1 cellular context compared by ENCODE assay signal in the genomic region with DNA sequence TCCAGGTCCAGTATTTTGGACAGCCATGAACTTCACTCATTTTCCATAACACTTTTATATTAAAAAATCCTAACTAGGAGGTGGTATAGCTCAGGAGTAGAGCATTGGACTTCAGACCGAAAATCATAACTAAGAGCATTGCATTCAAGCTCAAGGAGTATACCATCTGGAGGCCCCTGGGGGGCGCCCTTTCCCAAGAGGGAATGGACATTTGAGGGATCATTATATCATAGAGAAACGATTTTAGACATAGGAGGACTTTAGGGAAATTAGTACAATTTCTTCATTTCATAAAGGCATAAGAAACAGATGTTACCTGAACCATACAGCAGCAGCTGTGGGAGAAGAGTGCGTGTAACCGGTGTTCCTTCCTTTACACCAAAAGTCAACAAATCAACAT.
TF ChIP-seq lines count a peak whose summit lies in the region.

No MANE protein-coding gene starts in this region.

TF ChIP-seq in HepG2, 621 proteins besides CTCF, POLR2A, EP300 and RAD21 (continued from another document):
- TF ChIP-seq, protein P1, sequence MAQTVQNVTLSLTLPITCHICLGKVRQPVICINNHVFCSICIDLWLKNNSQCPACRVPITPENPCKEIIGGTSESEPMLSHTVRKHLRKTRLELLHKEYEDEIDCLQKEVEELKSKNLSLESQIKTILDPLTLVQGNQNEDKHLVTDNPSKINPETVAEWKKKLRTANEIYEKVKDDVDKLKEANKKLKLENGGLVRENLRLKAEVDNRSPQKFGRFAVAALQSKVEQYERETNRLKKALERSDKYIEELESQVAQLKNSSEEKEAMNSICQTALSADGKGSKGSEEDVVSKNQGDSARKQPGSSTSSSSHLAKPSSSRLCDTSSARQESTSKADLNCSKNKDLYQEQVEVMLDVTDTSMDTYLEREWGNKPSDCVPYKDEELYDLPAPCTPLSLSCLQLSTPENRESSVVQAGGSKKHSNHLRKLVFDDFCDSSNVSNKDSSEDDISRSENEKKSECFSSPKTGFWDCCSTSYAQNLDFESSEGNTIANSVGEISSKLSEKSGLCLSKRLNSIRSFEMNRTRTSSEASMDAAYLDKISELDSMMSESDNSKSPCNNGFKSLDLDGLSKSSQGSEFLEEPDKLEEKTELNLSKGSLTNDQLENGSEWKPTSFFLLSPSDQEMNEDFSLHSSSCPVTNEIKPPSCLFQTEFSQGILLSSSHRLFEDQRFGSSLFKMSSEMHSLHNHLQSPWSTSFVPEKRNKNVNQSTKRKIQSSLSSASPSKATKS (CRISPR knock-in tag; IDR thresholded peaks at IDR 0.05) = no peak
- TF ChIP-seq, protein P2, sequence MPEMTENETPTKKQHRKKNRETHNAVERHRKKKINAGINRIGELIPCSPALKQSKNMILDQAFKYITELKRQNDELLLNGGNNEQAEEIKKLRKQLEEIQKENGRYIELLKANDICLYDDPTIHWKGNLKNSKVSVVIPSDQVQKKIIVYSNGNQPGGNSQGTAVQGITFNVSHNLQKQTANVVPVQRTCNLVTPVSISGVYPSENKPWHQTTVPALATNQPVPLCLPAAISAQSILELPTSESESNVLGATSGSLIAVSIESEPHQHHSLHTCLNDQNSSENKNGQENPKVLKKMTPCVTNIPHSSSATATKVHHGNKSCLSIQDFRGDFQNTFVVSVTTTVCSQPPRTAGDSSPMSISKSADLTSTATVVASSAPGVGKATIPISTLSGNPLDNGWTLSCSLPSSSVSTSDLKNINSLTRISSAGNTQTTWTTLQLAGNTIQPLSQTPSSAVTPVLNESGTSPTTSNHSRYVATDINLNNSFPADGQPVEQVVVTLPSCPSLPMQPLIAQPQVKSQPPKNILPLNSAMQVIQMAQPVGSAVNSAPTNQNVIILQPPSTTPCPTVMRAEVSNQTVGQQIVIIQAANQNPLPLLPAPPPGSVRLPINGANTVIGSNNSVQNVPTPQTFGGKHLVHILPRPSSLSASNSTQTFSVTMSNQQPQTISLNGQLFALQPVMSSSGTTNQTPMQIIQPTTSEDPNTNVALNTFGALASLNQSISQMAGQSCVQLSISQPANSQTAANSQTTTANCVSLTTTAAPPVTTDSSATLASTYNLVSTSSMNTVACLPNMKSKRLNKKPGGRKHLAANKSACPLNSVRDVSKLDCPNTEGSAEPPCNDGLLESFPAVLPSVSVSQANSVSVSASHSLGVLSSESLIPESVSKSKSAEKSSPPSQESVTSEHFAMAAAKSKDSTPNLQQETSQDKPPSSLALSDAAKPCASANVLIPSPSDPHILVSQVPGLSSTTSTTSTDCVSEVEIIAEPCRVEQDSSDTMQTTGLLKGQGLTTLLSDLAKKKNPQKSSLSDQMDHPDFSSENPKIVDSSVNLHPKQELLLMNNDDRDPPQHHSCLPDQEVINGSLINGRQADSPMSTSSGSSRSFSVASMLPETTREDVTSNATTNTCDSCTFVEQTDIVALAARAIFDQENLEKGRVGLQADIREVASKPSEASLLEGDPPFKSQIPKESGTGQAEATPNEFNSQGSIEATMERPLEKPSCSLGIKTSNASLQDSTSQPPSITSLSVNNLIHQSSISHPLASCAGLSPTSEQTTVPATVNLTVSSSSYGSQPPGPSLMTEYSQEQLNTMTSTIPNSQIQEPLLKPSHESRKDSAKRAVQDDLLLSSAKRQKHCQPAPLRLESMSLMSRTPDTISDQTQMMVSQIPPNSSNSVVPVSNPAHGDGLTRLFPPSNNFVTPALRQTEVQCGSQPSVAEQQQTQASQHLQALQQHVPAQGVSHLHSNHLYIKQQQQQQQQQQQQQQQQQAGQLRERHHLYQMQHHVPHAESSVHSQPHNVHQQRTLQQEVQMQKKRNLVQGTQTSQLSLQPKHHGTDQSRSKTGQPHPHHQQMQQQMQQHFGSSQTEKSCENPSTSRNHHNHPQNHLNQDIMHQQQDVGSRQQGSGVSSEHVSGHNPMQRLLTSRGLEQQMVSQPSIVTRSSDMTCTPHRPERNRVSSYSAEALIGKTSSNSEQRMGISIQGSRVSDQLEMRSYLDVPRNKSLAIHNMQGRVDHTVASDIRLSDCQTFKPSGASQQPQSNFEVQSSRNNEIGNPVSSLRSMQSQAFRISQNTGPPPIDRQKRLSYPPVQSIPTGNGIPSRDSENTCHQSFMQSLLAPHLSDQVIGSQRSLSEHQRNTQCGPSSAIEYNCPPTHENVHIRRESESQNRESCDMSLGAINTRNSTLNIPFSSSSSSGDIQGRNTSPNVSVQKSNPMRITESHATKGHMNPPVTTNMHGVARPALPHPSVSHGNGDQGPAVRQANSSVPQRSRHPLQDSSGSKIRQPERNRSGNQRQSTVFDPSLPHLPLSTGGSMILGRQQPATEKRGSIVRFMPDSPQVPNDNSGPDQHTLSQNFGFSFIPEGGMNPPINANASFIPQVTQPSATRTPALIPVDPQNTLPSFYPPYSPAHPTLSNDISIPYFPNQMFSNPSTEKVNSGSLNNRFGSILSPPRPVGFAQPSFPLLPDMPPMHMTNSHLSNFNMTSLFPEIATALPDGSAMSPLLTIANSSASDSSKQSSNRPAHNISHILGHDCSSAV (CRISPR knock-in tag; IDR thresholded peaks at IDR 0.05; ENCODE audit: borderline replicate concordance) = no peak
- TF ChIP-seq NCOA5 (CRISPR knock-in tag; IDR thresholded peaks at IDR 0.05) = no peak
- TF ChIP-seq STAG1 (CRISPR knock-in tag; IDR thresholded peaks at IDR 0.05) = 0 out of 2 replicates have a peak, but pooled peaks have one; percentile 15
- no peak for TF ChIP-seq SMC3 (IDR thresholded peaks at IDR 0.05; ENCODE audit: low read length)
